ENCODE assay signal across 24 cellular contexts in genomic region chr14:95585971-95586620, GRCh38.
"Had no signal": no experiment of that assay in that cellular context is flagged by ENCODE, and none has a peak within 500 bp of the region (broad histone marks: within the 10 kb centered on the region; RNA-seq: fewer than 3 reads in every experiment).

No MANE protein-coding gene starts in this region.

- DNase-seq: islet precursor cell; left ventricle myocardium inferior; mesendoderm; midbrain; mucosa of descending colon; naive thymus-derived CD4-positive, alpha-beta T cell; ovary; retina; right cardiac atrium; stimulated activated CD4-positive, alpha-beta T cell treated with anti-CD3 and anti-CD28 coated beads, Interleukin-12 subunit alpha, Interleukin-12 subunit beta, amount 100 ng/mL, for 4 hours; stimulated activated CD4-positive, alpha-beta T cell treated with anti-CD3 and anti-CD28 coated beads, Interleukin-15, amount 100 ng/mL, for 24 hours; stimulated activated CD4-positive, alpha-beta T cell treated with anti-CD3 and anti-CD28 coated beads, Interleukin-2, amount 100 ng/mL, for 24 hours; stimulated activated CD4-positive, alpha-beta T cell treated with anti-CD3 and anti-CD28 coated beads, Interleukin-4, amount 100 ng/mL, for 1 hour; stimulated activated naive B cell treated with anti-CD40 and anti-IgM and Interleukin-4, amounts not matched to agents 10 μg/mL and 1 μg/mL and 100 μg/mL, for 72 hours; stimulated activated naive CD8-positive, alpha-beta T cell treated with anti-CD3 and anti-CD28 coated beads, Interleukin-15, Interleukin-2, amounts not matched to agents 100 U/mL and 50 U/mL, for 24 hours; tibial artery; uterus had no signal

- H3K4me3 ChIP-seq: hepatocyte, left ventricle myocardium inferior, lung, mucosa of descending colon, ovary, skin epidermis, suprapubic skin, thoracic aorta, tibial artery, uterus had no signal

- ATAC-seq: mucosa of descending colon; naive thymus-derived CD4-positive, alpha-beta T cell; natural killer cell treated with Interleukin-12 subunit alpha and Interleukin-12 subunit beta and Interleukin-15 and Interleukin-18, amount 100 ng/mL, for 72 hours; right cardiac atrium; sciatic nerve; stimulated activated naive B cell treated with anti-CD40 and anti-IgM and Interleukin-4, amounts not matched to agents 10 μg/mL and 1 μg/mL and 100 μg/mL, for 72 hours; stimulated activated naive CD8-positive, alpha-beta T cell treated with anti-CD3 and anti-CD28 coated beads, Interleukin-15, Interleukin-2, amounts not matched to agents 100 U/mL and 50 U/mL, for 24 hours had no signal

- H3K27ac ChIP-seq: hepatocyte, left ventricle myocardium inferior, ovary, skin epidermis, suprapubic skin, thoracic aorta, tibial artery, uterus had no signal

- H3K27me3 ChIP-seq: hepatocyte, ovary, uterus had no signal

- H3K36me3 ChIP-seq: left ventricle myocardium inferior, ovary, suprapubic skin, thoracic aorta, tibial artery, uterus had no signal

- H3K9me3 ChIP-seq: mucosa of descending colon, ovary, suprapubic skin, thoracic aorta, uterus had no signal
